In the genomic region with DNA sequence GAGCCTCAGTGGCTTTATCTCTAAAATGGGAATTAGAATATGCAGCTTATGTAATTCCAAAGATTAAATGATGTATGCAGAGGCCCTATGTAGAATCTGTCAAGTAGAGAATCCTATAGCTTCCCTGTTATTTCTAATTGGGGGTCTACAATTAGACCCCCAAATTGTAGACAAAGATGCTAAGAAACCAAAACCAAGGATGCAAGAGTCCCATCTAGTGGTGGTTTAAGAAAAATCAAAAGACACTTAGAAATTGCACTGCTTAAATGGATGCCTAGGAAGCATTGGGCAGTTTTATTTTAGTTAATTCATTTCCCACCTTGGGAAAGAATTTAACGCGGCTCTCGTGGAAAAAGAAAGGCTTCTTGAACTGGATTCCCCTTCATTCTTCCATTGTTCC, we compare ENCODE assay signal across 16 cellular contexts.
A peak's percentile ranks its signal among the peaks of the same experiment; 100 is the strongest.
DNase-seq lines count a peak whose midpoint lies in the region; ATAC-seq, FAIRE-seq and TF ChIP-seq lines count a peak whose summit lies in the region.
"Had no signal": no experiment of that assay in that cellular context is flagged by ENCODE, and none has a peak within 500 bp of the region (broad histone marks: within the 10 kb centered on the region; RNA-seq: fewer than 3 reads in every experiment).

No MANE protein-coding gene starts in this region.

- H4K20me1 ChIP-seq in GM12878 (ENCODE audit: control insufficient read depth, insufficient read depth), result no peaks in the 10 kb centered on the region

- POLR2A ChIA-PET in GM10248 (lab: Yijun Ruan, JAX) (no interaction called here), GM12878 (lab: Charles Lee) (no interaction called here)

- TF ChIP-seq CTCF in GM10248 (IDR thresholded peaks at IDR 0.05; ENCODE audit: control extremely low read depth, extremely low read depth, low read depth, missing control alignments) (peak; percentile 32), GM12878 (IDR thresholded peaks at IDR 0.05 in 2 of 3, conservative IDR thresholded peaks at IDR 0.05 in 1 of 3; ENCODE audit: control insufficient read depth in 2 of 3, extremely low read depth in 1 of 3, insufficient read depth in 1 of 3, low read depth in 3 of 3, low read length in 3 of 3) (peak; percentile 11 to 33 (median 29); a peak in 2 of 6 replicates), nephron (IDR thresholded peaks at IDR 0.05; ENCODE audit: unreplicated experiment in 3 of 3) (peak; percentile 41 to 52 (median 43))

- TF ChIP-seq POLR2A in GM12878 (IDR thresholded peaks at IDR 0.05; ENCODE audit: low read depth, low read length), result no peak

- H3K27me3 Mint-ChIP-seq in nephron (ENCODE audit: low read depth), result peaks cover 16% of the 10 kb centered on the region

- RAD21 ChIA-PET in GM12878 (lab: Charles Lee; ENCODE audit: unreplicated experiment), result no interaction called here

- no peaks in the 10 kb centered on the region for H3K36me3 ChIP-seq in GM12878 (ENCODE audit: control insufficient read depth in 2 of 2, insufficient read depth in 2 of 2, low read length in 1 of 2)
- H3K36me3 ChIP-seq: SJCRH30, uterus had no signal

- no peaks in the 10 kb centered on the region for H3K4me1 ChIP-seq in GM12878 (ENCODE audit: control insufficient read depth, insufficient read depth, low read length)
- H3K4me1 ChIP-seq: SJCRH30, uterus had no signal

- H3K4me3 ChIP-seq in GM12878, result no peak overlapping the region
- H3K4me3 ChIP-seq: mucosa of descending colon, SJCRH30, skin epidermis, uterus had no signal

- peak; percentile 23 for TF ChIP-seq RAD21 in GM12878 (IDR thresholded peaks at IDR 0.05; ENCODE audit: insufficient read depth, low read depth, low read length)

- H3K4me3 Mint-ChIP-seq in nephron, result no peak overlapping the region

- TF ChIP-seq EP300 in GM12878 (IDR thresholded peaks at IDR 0.05; ENCODE audit: borderline replicate concordance in 1 of 2, control insufficient read depth in 1 of 2, low read depth in 2 of 2, low read length in 2 of 2), result no peak

- SMC1A ChIA-PET in GM12878 (lab: Charles Lee; ENCODE audit: uncharacterized antibody, unreplicated experiment), result no interaction called here

- WGBS in GM12878 (ENCODE audit: insufficient coverage, insufficient replicate concordance, low lambda C conversion rate, missing lambda C conversion rate), result 0% methylated on average over 3 of the region's 3 CpGs

- no peak overlapping the region for H3K27ac Mint-ChIP-seq in nephron

- intact Hi-C loops in GM12878 (cut with micrococcal nuclease; ENCODE audit: unreplicated experiment), result loop anchor here (2.0 to 5.0 kb wide), 3 partner anchors 822 to 1512 kb away; no protein-coding TSS in a partner anchor

- FAIRE-seq in GM12878 (lab: Jason Lieb, UNC), result no peak

- H3K27ac ChIP-seq in GM12878 (ENCODE audit: control insufficient read depth, insufficient read depth) (no peak overlapping the region), substantia nigra (ENCODE audit: low read depth, low read length, poor library complexity, severe bottlenecking) (no peak overlapping the region)
- H3K27ac ChIP-seq: SJCRH30, skin epidermis, uterus had no signal

- no TSS peak for BruUV-seq in GM12878 (replicated peaks; lab: Mats Ljungman, UMichigan)

- no peaks in the 10 kb centered on the region for H3K36me3 Mint-ChIP-seq in nephron (ENCODE audit: low read depth)

- no peaks in the 10 kb centered on the region for H3K79me2 ChIP-seq in GM12878 (ENCODE audit: control insufficient read depth, insufficient read depth, low read length)

- H3K27me3 ChIP-seq in GM12878 (replicated peaks in 1 of 2; ENCODE audit: control insufficient read depth in 2 of 2, insufficient read depth in 2 of 2, low read length in 1 of 2), result no peaks in the 10 kb centered on the region
- H3K27me3 ChIP-seq: SJCRH30, uterus had no signal

- no peaks in the 10 kb centered on the region for H3K4me1 Mint-ChIP-seq in nephron

- DNase-seq in GM10248 (ENCODE audit: extremely low spot score) (no peak), Kasumi-1 (lab: John Stamatoyannopoulos, UW) (peak; percentile 28 to 59), GM12878 (ENCODE audit: low read depth, low spot score) (no peak), middle frontal gyrus (ENCODE audit: extremely low spot score, low spot score) (no peak), COLO668 (lab: John Stamatoyannopoulos, UW; ENCODE audit: unreplicated experiment) (no peak), substantia nigra (lab: John Stamatoyannopoulos, UW) (no peak)
- DNase-seq: activated CD4-positive, alpha-beta T cell treated with anti-CD3 and anti-CD28 coated beads, Interleukin-2, amount 50 U/mL, for 1 hour; activated gamma-delta T cell; DMS79; hippocampal formation; mucosa of descending colon; NCI-H2171; uterus had no signal

- H3K9ac ChIP-seq in GM12878 (ENCODE audit: control insufficient read depth, insufficient read depth, low read length), result no peak overlapping the region

- no peak overlapping the region for H3K4me2 ChIP-seq in GM12878 (ENCODE audit: control insufficient read depth, insufficient read depth)

- no peak overlapping the region for H2AFZ ChIP-seq in GM12878 (ENCODE audit: control insufficient read depth, low read depth, low read length)

- in situ Hi-C loops in GM12878 (cut with MboI), result loop anchor here (5.0 to 25.0 kb wide), 3 partner anchors 812 to 1512 kb away; no protein-coding TSS in a partner anchor

- ATAC-seq in GM12878, result no peak
- ATAC-seq: mucosa of descending colon had no signal

- CTCF ChIA-PET in GM10248 (lab: Yijun Ruan, JAX), result interaction anchor here (1.2 to 2.4 kb wide), 4 partner anchors 23 to 1515 kb away, joined by 3 to 6 read pairs (median 4); no protein-coding TSS in a partner anchor
- CTCF ChIA-PET in GM12878 (lab: Yijun Ruan, JAX), result interaction anchor here (1.5 kb wide), 1 partner anchor 1516 kb away, joined by 3 read pairs; no protein-coding TSS in a partner anchor

- H3K9me3 Mint-ChIP-seq in nephron, result no peaks in the 10 kb centered on the region

- H3K9me3 ChIP-seq in GM12878 (replicated peaks; ENCODE audit: control insufficient read depth, insufficient read depth, low read length), result no peaks in the 10 kb centered on the region
- H3K9me3 ChIP-seq: mucosa of descending colon, SJCRH30, uterus had no signal

TF ChIP-seq in GM12878, 131 proteins besides CTCF, POLR2A, EP300 and RAD21:
- TF ChIP-seq POU2F2 (IDR thresholded peaks at IDR 0.05; ENCODE audit: borderline replicate concordance, low read depth, low read length), result no peak
- no peak for TF ChIP-seq PRDM15 (CRISPR knock-in tag; IDR thresholded peaks at IDR 0.05)
- no peak for TF ChIP-seq RFX5 (IDR thresholded peaks at IDR 0.05; ENCODE audit: low read depth, low read length)
- no peak for TF ChIP-seq ZBTB33 (IDR thresholded peaks at IDR 0.05)
- peak; percentile 9; the same call in 1 of the 2 replicates for TF ChIP-seq SMC3 (IDR thresholded peaks at IDR 0.05; ENCODE audit: borderline replicate concordance, low read length)
- no peak for TF ChIP-seq RAD51 (IDR thresholded peaks at IDR 0.05)

Comparison
In these comparisons a context has a peak if more than half of its experiments do, and no peak if none do; other contexts are left out.
1. DNase-seq: peak in Kasumi-1 (2 of 2); none in GM10248 (single experiment), GM12878 (single experiment), middle frontal gyrus (single experiment), COLO668 (single experiment) and substantia nigra (0 of 49).
2. Peak in every context shown above with its lines, with median percentiles within 50 percentile points of each other: CTCF ChIP-seq.